In genomic region chr3:188546835-188547670, GRCh38 we compare ENCODE assay signal across 17 cellular contexts.
A peak's percentile ranks its signal among the peaks of the same experiment; 100 is the strongest.
DNase-seq lines count a peak whose midpoint lies in the region; ATAC-seq and TF ChIP-seq lines count a peak whose summit lies in the region.
"Had no signal": no experiment of that assay in that cellular context is flagged by ENCODE, and none has a peak within 500 bp of the region (broad histone marks: within the 10 kb centered on the region; RNA-seq: fewer than 3 reads in every experiment).

No MANE protein-coding gene starts in this region.

- no peaks in the 10 kb centered on the region for H3K27me3 ChIP-seq in lower lobe of right lung (ENCODE audit: low read depth)
- H3K27me3 ChIP-seq: heart right ventricle, stomach had no signal

- ATAC-seq in lower lobe of right lung (no peak), GM21528 (IDR thresholded peaks at IDR 0.05; ENCODE audit: low FRiP score, unreplicated experiment) (no peak), HG03354 (IDR thresholded peaks at IDR 0.05; ENCODE audit: poor library complexity, severe bottlenecking, unreplicated experiment) (no peak)
- ATAC-seq: activated CD8-positive, alpha-beta T cell treated with anti-CD3 and anti-CD28 coated beads, Interleukin-2, amount 10 ng/mL, durations not matched to agents 7 days and 5 days; heart right ventricle had no signal

- no peak overlapping the region for H3K4me3 ChIP-seq in lower lobe of right lung
- H3K4me3 ChIP-seq: coronary artery, heart right ventricle, prostate gland, stomach had no signal

- intact Hi-C loops in lower lobe of right lung (cut with DNase I) = no loop called here

- TF ChIP-seq CTCF in lower lobe of right lung (IDR thresholded peaks at IDR 0.05) = no peak

- no peaks in the 10 kb centered on the region for H3K9me3 ChIP-seq in lower lobe of right lung
- H3K9me3 ChIP-seq: prostate gland, stomach had no signal

- H3K36me3 ChIP-seq in lower lobe of right lung = no peaks in the 10 kb centered on the region
- H3K36me3 ChIP-seq: prostate gland had no signal

- no peak overlapping the region for H3K27ac ChIP-seq in lower lobe of right lung
- H3K27ac ChIP-seq: coronary artery, heart right ventricle, prostate gland, stomach had no signal

- DNase-seq in EH (ENCODE audit: low read depth) (peak; percentile 84), RPMI7951 (ENCODE audit: low read depth) (peak; percentile 61), fibroblast of gingiva (ENCODE audit: low read depth) (peak; percentile 38), pulmonary artery endothelial cell (ENCODE audit: low read depth, low spot score) (peak; percentile 77), lower lobe of right lung (no peak), cerebellar nuclear complex (lab: John Stamatoyannopoulos, UW) (no peak)
- DNase-seq: activated CD8-positive, alpha-beta T cell treated with anti-CD3 and anti-CD28 coated beads, Interleukin-2, amount 10 ng/mL, durations not matched to agents 7 days and 5 days; activated naive CD4-positive, alpha-beta T cell treated with anti-CD3 and anti-CD28 coated beads for 36 hours; heart right ventricle; NCI-H345; stimulated activated CD4-positive, alpha-beta T cell treated with anti-CD3 and anti-CD28 coated beads, Interleukin-4, amount 100 ng/mL, for 4 hours; stomach; T-helper 9 cell had no signal

- H3K4me1 ChIP-seq in lower lobe of right lung = no peaks in the 10 kb centered on the region

Comparison
In these comparisons a context has a peak if more than half of its experiments do, and no peak if none do; other contexts are left out.
1. DNase-seq: peak in EH (single experiment), RPMI7951 (single experiment), fibroblast of gingiva (single experiment) and pulmonary artery endothelial cell (single experiment); none in lower lobe of right lung (single experiment) and cerebellar nuclear complex (0 of 2).